11 cellular contexts compared by ENCODE assay signal in the genomic region with DNA sequence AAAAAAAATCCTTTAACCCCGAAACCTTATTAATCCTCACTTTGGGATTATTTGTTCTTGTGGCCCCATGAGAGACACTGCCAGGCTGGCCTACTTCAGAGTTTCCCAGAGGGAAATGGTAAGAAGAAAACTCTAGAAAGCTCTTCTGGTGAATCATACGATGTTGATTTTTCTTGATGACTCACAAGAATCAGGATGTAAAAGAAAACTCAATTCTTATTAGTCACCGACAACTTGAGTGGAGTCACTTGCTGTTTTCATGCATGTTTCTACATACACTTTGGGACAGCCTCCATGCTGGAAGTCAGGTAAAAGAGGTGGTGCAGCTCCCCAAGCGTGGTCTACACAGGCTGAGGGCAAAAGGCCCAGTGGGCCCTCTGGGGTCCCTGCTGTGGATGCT. TPM values are rescaled to one million over a fixed set of nuclear protein-coding genes. Genes with fewer than 3 reads are reported as not detected.
DNase-seq lines count a peak whose midpoint lies in the region; ATAC-seq and TF ChIP-seq lines count a peak whose summit lies in the region.
"Had no signal": no experiment of that assay in that cellular context is flagged by ENCODE, and none has a peak within 500 bp of the region (broad histone marks: within the 10 kb centered on the region; RNA-seq: fewer than 3 reads in every experiment).

No MANE protein-coding gene starts in this region.

- TF ChIP-seq CTCF in CD14-positive monocyte (IDR thresholded peaks at IDR 0.05): no peak
- no peak for TF ChIP-seq CTCF in chondrocyte (IDR thresholded peaks at IDR 0.05)
- TF ChIP-seq CTCF in tibial nerve (IDR thresholded peaks at IDR 0.05): no peak
- TF ChIP-seq CTCF in endothelial cell (IDR thresholded peaks at IDR 0.05; ENCODE audit: unreplicated experiment): no peak

- intact Hi-C loops in CD14-positive monocyte (cut with micrococcal nuclease) (no loop called here), Right ventricle myocardium inferior (cut with DNase I) (no loop called here)

- no peaks in the 10 kb centered on the region for H3K36me3 ChIP-seq in tibial nerve

- no peaks in the 10 kb centered on the region for H3K9me3 ChIP-seq in tibial nerve

- H3K4me1 ChIP-seq in tibial nerve: peaks cover 0 to 8% (median 0%) of the 10 kb centered on the region in 4 donors

- WGBS in tibial nerve, 2 donors: 50 to 56% methylated on average over 4 of the region's 4 CpGs

- no peak for TF ChIP-seq EP300 in tibial nerve (IDR thresholded peaks at IDR 0.05)

- no peak for DNase-seq in CD14-positive monocyte (ENCODE audit: low spot score)
- DNase-seq in MV-4-11 (lab: John Stamatoyannopoulos, UW): peak; percentile 80
- no peak for DNase-seq in chondrocyte (ENCODE audit: low spot score)
- peak; percentile 83 for DNase-seq in non-pigmented ciliary epithelial cell (ENCODE audit: low read depth)
- DNase-seq in T-helper 2 cell: no peak
- no peak for DNase-seq in tibial nerve (ENCODE audit: low spot score in 2 of 2)
- no peak for DNase-seq in Right ventricle myocardium inferior (ENCODE audit: missing footprints)
- no peak for DNase-seq in endothelial cell (ENCODE audit: low spot score)
- DNase-seq: activated CD4-positive, alpha-beta T cell treated with anti-CD3 and anti-CD28 coated beads, Interleukin-2, amount 10 ng/mL, durations not matched to agents 7 days and 5 days; NCI-H1436; occipital lobe had no signal

- H3K27me3 ChIP-seq in tibial nerve: no peaks in the 10 kb centered on the region

- ATAC-seq in Right ventricle myocardium inferior: no peak

- H3K9me3 Mint-ChIP-seq in CD14-positive monocyte (peaks cover 0 to 2% (median 0%) of the 10 kb centered on the region in 7 donors), chondrocyte (ENCODE audit: low read depth) (no peaks in the 10 kb centered on the region), endothelial cell (ENCODE audit: unreplicated experiment) (no peaks in the 10 kb centered on the region)
- H3K9me3 Mint-ChIP-seq: activated CD4-positive, alpha-beta T cell treated with anti-CD3 and anti-CD28 coated beads, Interleukin-2, amount 10 ng/mL, durations not matched to agents 7 days and 5 days had no signal

- H3K27me3 Mint-ChIP-seq in CD14-positive monocyte (ENCODE audit: low read depth in 3 of 3) (peaks cover 0 to 4% (median 3%) of the 10 kb centered on the region in 3 donors), chondrocyte (ENCODE audit: low read depth) (no peaks in the 10 kb centered on the region), endothelial cell (ENCODE audit: unreplicated experiment) (peaks cover 2% of the 10 kb centered on the region)

- peaks cover 0 to under 1% of the 10 kb centered on the region in 2 donors for H3K36me3 Mint-ChIP-seq in CD14-positive monocyte
- peaks cover 2% of the 10 kb centered on the region for H3K36me3 Mint-ChIP-seq in chondrocyte (ENCODE audit: low read depth)
- peaks cover 6% of the 10 kb centered on the region for H3K36me3 Mint-ChIP-seq in endothelial cell (ENCODE audit: low read depth, unreplicated experiment)

- H3K27ac ChIP-seq in tibial nerve: peak overlapping the region in 1 of 4 donors; percentile 32

- H3K4me3 ChIP-seq in tibial nerve: no peak overlapping the region

- H3K27ac Mint-ChIP-seq in CD14-positive monocyte: peak overlapping the region in 5 of 7 donors; percentile 25 to 78 (median 54)
- H3K27ac Mint-ChIP-seq in chondrocyte (ENCODE audit: unreplicated experiment): peak overlapping the region; percentile 91
- no peak overlapping the region for H3K27ac Mint-ChIP-seq in endothelial cell (ENCODE audit: unreplicated experiment)
- H3K27ac Mint-ChIP-seq: activated CD4-positive, alpha-beta T cell treated with anti-CD3 and anti-CD28 coated beads, Interleukin-2, amount 10 ng/mL, durations not matched to agents 7 days and 5 days had no signal

- H3K4me3 Mint-ChIP-seq in CD14-positive monocyte (no peak overlapping the region), chondrocyte (ENCODE audit: unreplicated experiment) (no peak overlapping the region), endothelial cell (ENCODE audit: unreplicated experiment) (no peak overlapping the region)
- H3K4me3 Mint-ChIP-seq: activated CD4-positive, alpha-beta T cell treated with anti-CD3 and anti-CD28 coated beads, Interleukin-2, amount 10 ng/mL, durations not matched to agents 7 days and 5 days had no signal

- H3K4me1 Mint-ChIP-seq in CD14-positive monocyte (peaks cover 23% of the 10 kb centered on the region), chondrocyte (ENCODE audit: low read depth) (peaks cover 62% of the 10 kb centered on the region), endothelial cell (ENCODE audit: unreplicated experiment) (peaks cover 22% of the 10 kb centered on the region)

- TF ChIP-seq POLR2A in tibial nerve (IDR thresholded peaks at IDR 0.05): no peak

RNA-seq across cellular contexts. Expression of a gene that starts 42.8 kb away (rescaled TPM):
- not detected for polyA plus RNA-seq in CD14-positive monocyte
- total RNA-seq in chondrocyte (0.79 to 2.7 TPM (median 1.4 TPM) in 3 replicates), tibial nerve (10 to 100 TPM in 3 of 4 donors, 1 to 10 TPM in 1; 9.8 to 39.3 (median 12.6) TPM), Right ventricle myocardium inferior (3.4 TPM), endothelial cell (ENCODE audit: unreplicated experiment) (22.9 TPM)

Comparison
In these comparisons a context has a peak if more than half of its experiments do, and no peak if none do; other contexts are left out.
1. DNase-seq: peak in MV-4-11 (single experiment) and non-pigmented ciliary epithelial cell (single experiment); none in CD14-positive monocyte (single experiment), chondrocyte (single experiment), T-helper 2 cell (0 of 5), tibial nerve (0 of 2), Right ventricle myocardium inferior (single experiment) and endothelial cell (single experiment).